1 cellular context compared by ENCODE assay signal in the genomic region with DNA sequence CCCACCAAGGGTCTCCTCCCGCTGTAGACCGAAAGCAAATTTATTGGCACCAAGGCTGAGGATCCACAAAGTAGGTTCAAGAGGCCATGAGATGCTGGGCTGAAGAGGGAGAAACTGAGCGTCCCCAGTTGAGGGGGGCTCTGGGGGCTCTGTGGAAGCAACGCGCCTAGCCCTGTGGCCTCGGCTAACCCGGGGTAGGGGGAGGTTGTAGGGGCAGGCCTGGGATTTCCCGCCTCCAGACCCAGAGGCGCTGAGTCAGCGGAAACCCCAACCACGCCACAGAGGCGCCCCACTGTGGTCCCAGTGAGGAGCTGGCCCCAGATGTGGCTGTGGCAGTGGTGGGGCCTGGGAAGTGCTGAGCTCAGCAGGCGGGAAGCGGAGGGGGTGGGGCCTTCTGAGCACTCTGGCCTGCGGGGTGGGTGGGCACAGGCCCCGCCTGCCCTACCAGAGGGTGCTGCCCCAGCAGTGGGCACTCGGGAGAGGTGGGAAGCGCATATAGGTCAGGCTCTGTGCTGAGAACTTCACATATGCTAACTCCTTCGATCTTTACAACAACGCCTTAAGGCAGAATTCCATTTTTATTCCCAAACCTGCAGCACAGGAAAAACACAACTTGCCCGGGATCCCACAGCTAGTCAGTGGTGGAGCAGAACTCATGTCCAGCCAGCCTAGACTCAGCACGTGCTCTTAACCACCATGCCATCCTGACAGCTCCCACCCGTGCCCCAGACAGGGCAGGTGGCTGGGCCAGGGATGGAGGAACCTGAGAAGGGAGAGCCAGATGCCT.
A peak's percentile ranks its signal among the peaks of the same experiment; 100 is the strongest.
TF ChIP-seq lines count a peak whose summit lies in the region.

No MANE protein-coding gene starts in this region.

TF ChIP-seq in HepG2, 621 proteins besides CTCF, POLR2A, EP300 and RAD21 (continued from another document and continues in another):
- TF ChIP-seq FOSL2 (CRISPR knock-in tag; IDR thresholded peaks at IDR 0.05) (peak; percentile 58; the same call in 1 of the 2 replicates), ZFY (CRISPR knock-in tag; IDR thresholded peaks at IDR 0.05) (peak; percentile 58; the same call in 1 of the 2 replicates), POGZ (CRISPR knock-in tag; IDR thresholded peaks at IDR 0.05) (no peak), YY1 (IDR thresholded peaks at IDR 0.05; ENCODE audit: insufficient read depth, insufficient replicate concordance, low read depth, low read length) (peak; percentile 33), HNRNPK (IDR thresholded peaks at IDR 0.05; ENCODE audit: low read depth, low read length, poor library complexity, severe bottlenecking) (no peak), TEAD2 (CRISPR knock-in tag; IDR thresholded peaks at IDR 0.05) (no peak), IRX3 (CRISPR knock-in tag; IDR thresholded peaks at IDR 0.05; ENCODE audit: borderline replicate concordance, low read depth) (no peak), ZFP36 (IDR thresholded peaks at IDR 0.05; ENCODE audit: borderline replicate concordance, low read depth, low read length, partially characterized antibody) (no peak), BRCA1 (CRISPR knock-in tag; IDR thresholded peaks at IDR 0.05) (no peak), RXRB (CRISPR knock-in tag; IDR thresholded peaks at IDR 0.05; ENCODE audit: borderline replicate concordance) (0 out of 2 replicates have a peak, but pooled peaks have one; percentile 15), DDIT3 (CRISPR knock-in tag; IDR thresholded peaks at IDR 0.05) (no peak), KLF13 (CRISPR knock-in tag; IDR thresholded peaks at IDR 0.05) (peak; percentile 4; the same call in 1 of the 2 replicates), ZNF335 (CRISPR knock-in tag; IDR thresholded peaks at IDR 0.05) (no peak), NONO (IDR thresholded peaks at IDR 0.05) (no peak), NONO (CRISPR knock-in tag; conservative IDR thresholded peaks at IDR 0.05) (no peak; the same call in none of the 2 replicates), SP4 (CRISPR knock-in tag; IDR thresholded peaks at IDR 0.05) (0 out of 2 replicates have a peak, but pooled peaks have one; percentile 40), RARA (CRISPR knock-in tag; IDR thresholded peaks at IDR 0.05) (no peak), ZFP36L1 (CRISPR knock-in tag; IDR thresholded peaks at IDR 0.05) (no peak), ZNF382 (CRISPR knock-in tag; IDR thresholded peaks at IDR 0.05; ENCODE audit: borderline replicate concordance) (no peak), HOXA5 (CRISPR knock-in tag; IDR thresholded peaks at IDR 0.05) (no peak; the same call in 1 of the 2 replicates), ZBTB42 (CRISPR knock-in tag; IDR thresholded peaks at IDR 0.05) (peak; percentile 97), ATF6 (CRISPR knock-in tag; conservative IDR thresholded peaks at IDR 0.05) (no peak), HCFC1 (IDR thresholded peaks at IDR 0.05; ENCODE audit: low read depth, low read length) (no peak), MAFF (IDR thresholded peaks at IDR 0.05; ENCODE audit: low read depth, low read length) (peak; percentile 100), ZNF546 (CRISPR knock-in tag; conservative IDR thresholded peaks at IDR 0.05) (no peak), HNF1B (CRISPR knock-in tag; IDR thresholded peaks at IDR 0.05) (no peak), ZBTB38 (CRISPR knock-in tag; IDR thresholded peaks at IDR 0.05) (no peak), HMGXB4 (CRISPR knock-in tag; IDR thresholded peaks at IDR 0.05; ENCODE audit: borderline replicate concordance in 1 of 2, low read depth in 1 of 2) (0 out of 4 replicates have a peak, but pooled peaks of 1 of the 2 experiments have one; percentile 54), ZNF124 (CRISPR knock-in tag; IDR thresholded peaks at IDR 0.05) (no peak), SUZ12 (IDR thresholded peaks at IDR 0.05; ENCODE audit: low read depth, low read length) (no peak)
- TF ChIP-seq, protein P1, sequence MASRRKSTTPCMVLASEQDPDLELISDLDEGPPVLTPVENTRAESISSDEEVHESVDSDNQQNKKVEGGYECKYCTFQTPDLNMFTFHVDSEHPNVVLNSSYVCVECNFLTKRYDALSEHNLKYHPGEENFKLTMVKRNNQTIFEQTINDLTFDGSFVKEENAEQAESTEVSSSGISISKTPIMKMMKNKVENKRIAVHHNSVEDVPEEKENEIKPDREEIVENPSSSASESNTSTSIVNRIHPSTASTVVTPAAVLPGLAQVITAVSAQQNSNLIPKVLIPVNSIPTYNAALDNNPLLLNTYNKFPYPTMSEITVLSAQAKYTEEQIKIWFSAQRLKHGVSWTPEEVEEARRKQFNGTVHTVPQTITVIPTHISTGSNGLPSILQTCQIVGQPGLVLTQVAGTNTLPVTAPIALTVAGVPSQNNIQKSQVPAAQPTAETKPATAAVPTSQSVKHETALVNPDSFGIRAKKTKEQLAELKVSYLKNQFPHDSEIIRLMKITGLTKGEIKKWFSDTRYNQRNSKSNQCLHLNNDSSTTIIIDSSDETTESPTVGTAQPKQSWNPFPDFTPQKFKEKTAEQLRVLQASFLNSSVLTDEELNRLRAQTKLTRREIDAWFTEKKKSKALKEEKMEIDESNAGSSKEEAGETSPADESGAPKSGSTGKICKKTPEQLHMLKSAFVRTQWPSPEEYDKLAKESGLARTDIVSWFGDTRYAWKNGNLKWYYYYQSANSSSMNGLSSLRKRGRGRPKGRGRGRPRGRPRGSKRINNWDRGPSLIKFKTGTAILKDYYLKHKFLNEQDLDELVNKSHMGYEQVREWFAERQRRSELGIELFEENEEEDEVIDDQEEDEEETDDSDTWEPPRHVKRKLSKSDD (CRISPR knock-in tag; IDR thresholded peaks at IDR 0.05; ENCODE audit: low read depth): no peak
- TF ChIP-seq, protein P2, sequence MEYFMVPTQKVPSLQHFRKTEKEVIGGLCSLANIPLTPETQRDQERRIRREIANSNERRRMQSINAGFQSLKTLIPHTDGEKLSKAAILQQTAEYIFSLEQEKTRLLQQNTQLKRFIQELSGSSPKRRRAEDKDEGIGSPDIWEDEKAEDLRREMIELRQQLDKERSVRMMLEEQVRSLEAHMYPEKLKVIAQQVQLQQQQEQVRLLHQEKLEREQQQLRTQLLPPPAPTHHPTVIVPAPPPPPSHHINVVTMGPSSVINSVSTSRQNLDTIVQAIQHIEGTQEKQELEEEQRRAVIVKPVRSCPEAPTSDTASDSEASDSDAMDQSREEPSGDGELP (IDR thresholded peaks at IDR 0.05; ENCODE audit: borderline replicate concordance, low read depth): peak; percentile 15; the same call in 1 of the 2 replicates
- TF ChIP-seq, protein P3, sequence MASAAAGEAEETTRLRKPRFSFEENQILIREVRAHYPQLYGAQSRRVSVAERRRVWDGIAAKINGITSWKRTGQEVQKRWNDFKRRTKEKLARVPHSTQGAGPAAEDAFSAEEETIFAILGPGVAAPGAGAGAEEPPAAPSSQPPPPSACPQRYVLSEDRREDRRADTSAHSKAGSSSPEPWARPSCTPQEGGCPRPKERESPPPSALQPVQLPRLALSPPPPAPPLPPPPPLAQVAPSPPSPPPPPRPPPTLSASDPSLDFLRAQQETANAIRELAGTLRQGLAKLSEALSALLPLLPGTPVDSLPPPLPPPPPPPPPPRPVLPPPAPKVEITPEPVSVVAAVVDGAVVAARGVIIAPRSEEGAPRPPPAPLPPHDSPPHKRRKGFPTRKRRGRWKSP (CRISPR knock-in tag; IDR thresholded peaks at IDR 0.05): no peak
- TF ChIP-seq, protein P4, sequence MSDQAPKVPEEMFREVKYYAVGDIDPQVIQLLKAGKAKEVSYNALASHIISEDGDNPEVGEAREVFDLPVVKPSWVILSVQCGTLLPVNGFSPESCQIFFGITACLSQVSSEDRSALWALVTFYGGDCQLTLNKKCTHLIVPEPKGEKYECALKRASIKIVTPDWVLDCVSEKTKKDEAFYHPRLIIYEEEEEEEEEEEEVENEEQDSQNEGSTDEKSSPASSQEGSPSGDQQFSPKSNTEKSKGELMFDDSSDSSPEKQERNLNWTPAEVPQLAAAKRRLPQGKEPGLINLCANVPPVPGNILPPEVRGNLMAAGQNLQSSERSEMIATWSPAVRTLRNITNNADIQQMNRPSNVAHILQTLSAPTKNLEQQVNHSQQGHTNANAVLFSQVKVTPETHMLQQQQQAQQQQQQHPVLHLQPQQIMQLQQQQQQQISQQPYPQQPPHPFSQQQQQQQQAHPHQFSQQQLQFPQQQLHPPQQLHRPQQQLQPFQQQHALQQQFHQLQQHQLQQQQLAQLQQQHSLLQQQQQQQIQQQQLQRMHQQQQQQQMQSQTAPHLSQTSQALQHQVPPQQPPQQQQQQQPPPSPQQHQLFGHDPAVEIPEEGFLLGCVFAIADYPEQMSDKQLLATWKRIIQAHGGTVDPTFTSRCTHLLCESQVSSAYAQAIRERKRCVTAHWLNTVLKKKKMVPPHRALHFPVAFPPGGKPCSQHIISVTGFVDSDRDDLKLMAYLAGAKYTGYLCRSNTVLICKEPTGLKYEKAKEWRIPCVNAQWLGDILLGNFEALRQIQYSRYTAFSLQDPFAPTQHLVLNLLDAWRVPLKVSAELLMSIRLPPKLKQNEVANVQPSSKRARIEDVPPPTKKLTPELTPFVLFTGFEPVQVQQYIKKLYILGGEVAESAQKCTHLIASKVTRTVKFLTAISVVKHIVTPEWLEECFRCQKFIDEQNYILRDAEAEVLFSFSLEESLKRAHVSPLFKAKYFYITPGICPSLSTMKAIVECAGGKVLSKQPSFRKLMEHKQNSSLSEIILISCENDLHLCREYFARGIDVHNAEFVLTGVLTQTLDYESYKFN (CRISPR knock-in tag; conservative IDR thresholded peaks at IDR 0.05): no peak
- TF ChIP-seq, protein P5, sequence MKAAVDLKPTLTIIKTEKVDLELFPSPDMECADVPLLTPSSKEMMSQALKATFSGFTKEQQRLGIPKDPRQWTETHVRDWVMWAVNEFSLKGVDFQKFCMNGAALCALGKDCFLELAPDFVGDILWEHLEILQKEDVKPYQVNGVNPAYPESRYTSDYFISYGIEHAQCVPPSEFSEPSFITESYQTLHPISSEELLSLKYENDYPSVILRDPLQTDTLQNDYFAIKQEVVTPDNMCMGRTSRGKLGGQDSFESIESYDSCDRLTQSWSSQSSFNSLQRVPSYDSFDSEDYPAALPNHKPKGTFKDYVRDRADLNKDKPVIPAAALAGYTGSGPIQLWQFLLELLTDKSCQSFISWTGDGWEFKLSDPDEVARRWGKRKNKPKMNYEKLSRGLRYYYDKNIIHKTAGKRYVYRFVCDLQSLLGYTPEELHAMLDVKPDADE (CRISPR knock-in tag; IDR thresholded peaks at IDR 0.05): no peak
- TF ChIP-seq, protein P6, sequence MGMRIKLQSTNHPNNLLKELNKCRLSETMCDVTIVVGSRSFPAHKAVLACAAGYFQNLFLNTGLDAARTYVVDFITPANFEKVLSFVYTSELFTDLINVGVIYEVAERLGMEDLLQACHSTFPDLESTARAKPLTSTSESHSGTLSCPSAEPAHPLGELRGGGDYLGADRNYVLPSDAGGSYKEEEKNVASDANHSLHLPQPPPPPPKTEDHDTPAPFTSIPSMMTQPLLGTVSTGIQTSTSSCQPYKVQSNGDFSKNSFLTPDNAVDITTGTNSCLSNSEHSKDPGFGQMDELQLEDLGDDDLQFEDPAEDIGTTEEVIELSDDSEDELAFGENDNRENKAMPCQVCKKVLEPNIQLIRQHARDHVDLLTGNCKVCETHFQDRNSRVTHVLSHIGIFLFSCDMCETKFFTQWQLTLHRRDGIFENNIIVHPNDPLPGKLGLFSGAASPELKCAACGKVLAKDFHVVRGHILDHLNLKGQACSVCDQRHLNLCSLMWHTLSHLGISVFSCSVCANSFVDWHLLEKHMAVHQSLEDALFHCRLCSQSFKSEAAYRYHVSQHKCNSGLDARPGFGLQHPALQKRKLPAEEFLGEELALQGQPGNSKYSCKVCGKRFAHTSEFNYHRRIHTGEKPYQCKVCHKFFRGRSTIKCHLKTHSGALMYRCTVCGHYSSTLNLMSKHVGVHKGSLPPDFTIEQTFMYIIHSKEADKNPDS (CRISPR knock-in tag; IDR thresholded peaks at IDR 0.05): 0 out of 2 replicates have a peak, but pooled peaks have one; percentile 29
- TF ChIP-seq, protein P7, sequence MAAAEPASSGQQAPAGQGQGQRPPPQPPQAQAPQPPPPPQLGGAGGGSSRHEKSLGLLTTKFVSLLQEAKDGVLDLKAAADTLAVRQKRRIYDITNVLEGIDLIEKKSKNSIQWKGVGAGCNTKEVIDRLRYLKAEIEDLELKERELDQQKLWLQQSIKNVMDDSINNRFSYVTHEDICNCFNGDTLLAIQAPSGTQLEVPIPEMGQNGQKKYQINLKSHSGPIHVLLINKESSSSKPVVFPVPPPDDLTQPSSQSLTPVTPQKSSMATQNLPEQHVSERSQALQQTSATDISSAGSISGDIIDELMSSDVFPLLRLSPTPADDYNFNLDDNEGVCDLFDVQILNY (CRISPR knock-in tag; conservative IDR thresholded peaks at IDR 0.05): peak; percentile 70; the same call in 1 of the 2 replicates
